1 cellular context compared by ENCODE assay signal in genomic region chr1:35931424-35932157, GRCh38.
TF ChIP-seq lines count a peak whose summit lies in the region.

No MANE protein-coding gene starts in this region.

TF ChIP-seq in K562, 482 proteins besides CTCF, POLR2A, EP300 and RAD21 (continued from another document and continues in another):
- TF ChIP-seq MGA (IDR thresholded peaks at IDR 0.05): no peak
- TF ChIP-seq TARDBP (IDR thresholded peaks at IDR 0.05): no peak
- TF ChIP-seq RBM22 (IDR thresholded peaks at IDR 0.05; ENCODE audit: low read depth, low read length, poor library complexity, severe bottlenecking): peak; percentile 97
- TF ChIP-seq TEAD4 (IDR thresholded peaks at IDR 0.05; ENCODE audit: low read length): no peak
- TF ChIP-seq TEAD4 (CRISPR knock-in tag; IDR thresholded peaks at IDR 0.05; ENCODE audit: borderline replicate concordance): no peak
- TF ChIP-seq SNIP1 (IDR thresholded peaks at IDR 0.05; ENCODE audit: low read depth): no peak
- no peak; the same call in 1 of the 2 replicates for TF ChIP-seq CTBP1 (IDR thresholded peaks at IDR 0.05; ENCODE audit: borderline replicate concordance)
- TF ChIP-seq RBBP5 (IDR thresholded peaks at IDR 0.05; ENCODE audit: borderline replicate concordance, insufficient read depth, low read length, poor library complexity, severe bottlenecking): peak; percentile 95
- TF ChIP-seq ZBTB43 (CRISPR knock-in tag; IDR thresholded peaks at IDR 0.05): peak; percentile 21; the same call in 1 of the 2 replicates
- no peak for TF ChIP-seq ZBTB12 (CRISPR knock-in tag; IDR thresholded peaks at IDR 0.05)
- 0 out of 2 replicates have a peak, but pooled peaks have one; percentile 53 for TF ChIP-seq ZBTB26 (CRISPR knock-in tag; IDR thresholded peaks at IDR 0.05)
- TF ChIP-seq XRCC4 (IDR thresholded peaks at IDR 0.05; ENCODE audit: extremely low read depth, insufficient read depth, insufficient read length): no peak
- no peak for TF ChIP-seq NEUROD1 (IDR thresholded peaks at IDR 0.05; ENCODE audit: borderline replicate concordance, low read depth, low read length, partially characterized antibody)
- no peak for TF ChIP-seq RUNX1 (IDR thresholded peaks at IDR 0.05; ENCODE audit: low read depth)
- peak; percentile 32; the same call in 1 of the 2 replicates for TF ChIP-seq HBP1 (CRISPR knock-in tag; IDR thresholded peaks at IDR 0.05)
- no peak for TF ChIP-seq UBTF (IDR thresholded peaks at IDR 0.05; ENCODE audit: borderline replicate concordance in 1 of 2, low read depth in 2 of 2, low read length in 2 of 2)
- peak; percentile 14 to 15; a peak in 2 of 4 replicates for TF ChIP-seq MNT (conservative IDR thresholded peaks at IDR 0.05)
- TF ChIP-seq MTA2 (IDR thresholded peaks at IDR 0.05; ENCODE audit: low read depth): no peak
- TF ChIP-seq SRSF3 (IDR thresholded peaks at IDR 0.05; ENCODE audit: insufficient read depth, low read length): no peak
- TF ChIP-seq HOXB6 (CRISPR knock-in tag; IDR thresholded peaks at IDR 0.05; ENCODE audit: borderline replicate concordance): no peak
- 0 out of 2 replicates have a peak, but pooled peaks have one; percentile 2 for TF ChIP-seq ZNF740 (CRISPR knock-in tag; IDR thresholded peaks at IDR 0.05)
- no peak for TF ChIP-seq ZNF740 (tag; IDR thresholded peaks at IDR 0.05)
- TF ChIP-seq ZMIZ1 (IDR thresholded peaks at IDR 0.05; ENCODE audit: low read depth in 2 of 2, low read length in 2 of 2): no peak
